22 cellular contexts compared by ENCODE assay signal in the genomic region with DNA sequence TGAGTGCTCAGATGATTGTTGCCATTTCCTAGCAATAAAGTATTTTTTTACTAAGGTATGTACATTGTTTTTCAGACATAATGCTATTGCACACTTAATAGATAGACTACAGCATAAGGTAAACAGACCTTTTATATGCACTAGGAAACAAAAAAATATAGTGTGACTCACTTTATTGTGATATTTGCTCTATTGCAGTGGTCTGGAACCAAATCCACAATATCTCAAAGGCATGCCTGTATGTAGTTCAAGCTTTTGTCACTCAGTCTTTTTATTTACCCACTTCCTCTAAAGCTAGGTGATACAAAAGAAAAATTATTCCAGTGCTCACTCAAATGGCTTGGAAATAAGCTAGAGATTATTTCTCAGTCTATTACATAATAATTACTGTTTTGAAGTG.
"Had no signal": no experiment of that assay in that cellular context is flagged by ENCODE, and none has a peak within 500 bp of the region (broad histone marks: within the 10 kb centered on the region; RNA-seq: fewer than 3 reads in every experiment).

No MANE protein-coding gene starts in this region.

- H3K4me3 Mint-ChIP-seq: IgD-negative memory B cell; T-cell; T-helper 1 cell treated with Interleukin-12 subunit alpha and Interleukin-12 subunit beta and Interleukin-4 antibody, amounts not matched to agents 30 μg/mL and 1 μg/mL, for 36 hours had no signal

- H3K27ac Mint-ChIP-seq: IgD-negative memory B cell; T-cell; T-helper 1 cell treated with Interleukin-12 subunit alpha and Interleukin-12 subunit beta and Interleukin-4 antibody, amounts not matched to agents 30 μg/mL and 1 μg/mL, for 36 hours had no signal

- H3K36me3 Mint-ChIP-seq: IgD-negative memory B cell, T-cell had no signal

- DNase-seq: NCI-H1092, NCI-H1105 treated with DMSO at 0.1 percent for 48 hours, NCI-H1417 treated with DMSO at 0.1 percent for 48 hours, NCI-H146, NCI-H1694 treated with DMSO at 0.1 percent for 48 hours, NCI-H1930, NCI-H2171, NCI-H226, NCI-H524, NCI-H526 treated with DMSO at 0.1 percent for 48 hours, NCI-H82, SHP77, SK-N-SH, SW 1271, T-cell had no signal

- ATAC-seq: K562, Panc1, T-cell had no signal

- H3K9me3 Mint-ChIP-seq: T-helper 1 cell treated with Interleukin-12 subunit alpha and Interleukin-12 subunit beta and Interleukin-4 antibody, amounts not matched to agents 30 μg/mL and 1 μg/mL, for 36 hours had no signal

- H3K27ac ChIP-seq: HL-60, KMS-11, RWPE1 had no signal

- H3K4me1 Mint-ChIP-seq: IgD-negative memory B cell, T-cell had no signal

- H3K27me3 Mint-ChIP-seq: IgD-negative memory B cell, T-cell had no signal

- H3K4me3 ChIP-seq: K562 had no signal

- H3K4me2 ChIP-seq: KMS-11, SK-N-SH had no signal

- H3K9me2 ChIP-seq: SK-N-SH had no signal
